ENCODE assay signal across 17 cellular contexts in the genomic region with DNA sequence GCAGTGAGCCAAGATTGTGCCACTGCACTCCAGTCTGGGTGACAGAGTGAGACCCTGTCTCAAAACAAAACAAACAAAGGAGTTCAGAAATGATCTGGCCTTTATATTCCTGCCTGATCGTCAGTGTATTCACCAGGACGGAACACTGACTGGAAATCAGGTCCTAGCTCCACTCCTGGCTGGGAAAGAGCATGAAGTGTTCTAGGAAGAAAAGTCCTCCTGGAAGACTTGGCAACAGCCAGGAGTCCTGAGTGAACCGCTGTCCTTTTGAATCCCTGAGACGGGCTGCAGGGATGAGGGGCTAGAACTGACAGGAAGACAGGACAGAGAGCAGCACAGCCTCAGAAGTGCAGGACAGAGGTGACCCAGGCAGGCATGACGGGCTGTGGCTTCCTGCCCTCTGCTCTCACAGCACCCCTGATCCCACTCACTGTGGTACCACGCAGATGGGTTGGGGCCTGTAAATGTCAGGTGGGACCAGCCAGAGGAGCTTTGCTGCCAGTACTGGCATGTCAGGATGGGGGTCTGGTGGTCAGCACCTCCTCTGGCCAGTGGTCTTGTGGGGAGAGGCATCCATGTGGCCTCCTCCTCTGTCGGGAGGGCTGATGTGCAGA.
"Had no signal": no experiment of that assay in that cellular context is flagged by ENCODE, and none has a peak within 500 bp of the region (broad histone marks: within the 10 kb centered on the region; RNA-seq: fewer than 3 reads in every experiment).

No MANE protein-coding gene starts in this region.

- DNase-seq: activated CD4-positive, alpha-beta T cell treated with anti-CD3 and anti-CD28 coated beads, Interleukin-2, amount 50 U/mL, for 48 hours; activated gamma-delta T cell treated with Interleukin-2 at 50 U/mL for 16 hours; activated naive CD8-positive, alpha-beta T cell treated with anti-CD3 and anti-CD28 coated beads, Interleukin-2, amount 10 ng/mL, durations not matched to agents 7 days and 5 days; activated T-cell treated with anti-CD3 and anti-CD28 coated beads, Interleukin-2, amount 50 U/mL, for 4 hours; left ventricle myocardium superior; mesenchymal stem cell; stimulated activated CD4-positive, alpha-beta T cell treated with anti-CD3 and anti-CD28 coated beads, Interleukin-2, amount 100 ng/mL, for 48 hours; stimulated activated naive CD4-positive, alpha-beta T cell had no signal

- H3K9me3 ChIP-seq: ascending aorta, right atrium auricular region, suprapubic skin had no signal

- H3K27ac Mint-ChIP-seq: activated naive CD8-positive, alpha-beta T cell treated with anti-CD3 and anti-CD28 coated beads, Interleukin-2, amount 10 ng/mL, durations not matched to agents 7 days and 5 days; natural killer cell treated with Interleukin-12 subunit alpha and Interleukin-12 subunit beta and Interleukin-15 and Interleukin-18, amount 100 ng/mL, for 72 hours; progenitor cell of endocrine pancreas; type B pancreatic cell had no signal

- H3K4me3 Mint-ChIP-seq: activated naive CD8-positive, alpha-beta T cell treated with anti-CD3 and anti-CD28 coated beads, Interleukin-2, amount 10 ng/mL, durations not matched to agents 7 days and 5 days; activated T-cell treated with anti-CD3 and anti-CD28 coated beads, Interleukin-2, amount 50 U/mL, for 4 hours; natural killer cell treated with Interleukin-12 subunit alpha and Interleukin-12 subunit beta and Interleukin-15 and Interleukin-18, amount 100 ng/mL, for 72 hours; type B pancreatic cell had no signal

- H3K9me3 Mint-ChIP-seq: activated naive CD8-positive, alpha-beta T cell treated with anti-CD3 and anti-CD28 coated beads, Interleukin-2, amount 10 ng/mL, durations not matched to agents 7 days and 5 days; activated T-cell treated with anti-CD3 and anti-CD28 coated beads, Interleukin-2, amount 50 U/mL, for 4 hours; natural killer cell treated with Interleukin-12 subunit alpha and Interleukin-12 subunit beta and Interleukin-15 and Interleukin-18, amount 100 ng/mL, for 72 hours; type B pancreatic cell had no signal

- H3K27me3 ChIP-seq: ascending aorta, hepatocyte, right atrium auricular region, suprapubic skin had no signal

- H3K4me3 ChIP-seq: ascending aorta, hepatocyte, right atrium auricular region, suprapubic skin had no signal

- H3K4me1 ChIP-seq: ascending aorta had no signal

- ATAC-seq: activated T-cell treated with anti-CD3 and anti-CD28 coated beads, Interleukin-2, amount 50 U/mL, for 4 hours; left ventricle myocardium superior had no signal

- FAIRE-seq: endometrium, keratinocyte had no signal

- H3K4me1 Mint-ChIP-seq: activated naive CD8-positive, alpha-beta T cell treated with anti-CD3 and anti-CD28 coated beads, Interleukin-2, amount 10 ng/mL, durations not matched to agents 7 days and 5 days had no signal

- H3K27ac ChIP-seq: ascending aorta, hepatocyte, right atrium auricular region, suprapubic skin had no signal
